20 cellular contexts compared by ENCODE assay signal in the genomic region with DNA sequence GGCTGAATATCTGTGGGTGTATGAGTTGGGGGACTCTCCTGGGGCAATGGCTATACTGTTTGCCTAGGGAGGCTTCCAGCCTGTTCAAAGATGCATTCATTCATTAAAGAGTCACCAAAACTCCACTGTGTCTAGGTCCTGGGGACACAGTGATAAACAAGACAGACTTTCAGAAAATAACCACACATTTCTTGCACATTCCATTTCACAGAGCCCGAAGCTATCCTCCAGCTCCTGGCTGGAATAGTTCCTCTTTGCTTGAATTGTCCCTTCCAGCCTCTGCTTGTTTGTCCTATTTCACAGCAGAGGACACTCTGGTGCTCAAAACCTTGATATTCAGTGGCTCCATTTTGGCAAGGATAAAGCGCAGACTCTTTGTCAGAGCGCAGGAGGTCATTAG.
DNase-seq lines count a peak whose midpoint lies in the region; TF ChIP-seq lines count a peak whose summit lies in the region.
"Had no signal": no experiment of that assay in that cellular context is flagged by ENCODE, and none has a peak within 500 bp of the region (broad histone marks: within the 10 kb centered on the region; RNA-seq: fewer than 3 reads in every experiment).

No MANE protein-coding gene starts in this region.

- no peaks in the 10 kb centered on the region for H3K9me2 ChIP-seq in GM23248 (ENCODE audit: insufficient read depth)

- H3K4me1 Mint-ChIP-seq in osteocyte (ENCODE audit: unreplicated experiment) = peaks cover 48% of the 10 kb centered on the region
- peaks cover 8% of the 10 kb centered on the region for H3K4me1 Mint-ChIP-seq in nephron progenitor cell

- no peaks in the 10 kb centered on the region for H3K79me2 ChIP-seq in GM23248 (ENCODE audit: insufficient read depth)

- no peak overlapping the region for H2AFZ ChIP-seq in GM23248

- H3K4me1 ChIP-seq in GM23248 (ENCODE audit: insufficient read depth) = peaks cover 32% of the 10 kb centered on the region
- H3K4me1 ChIP-seq in vagina = peaks cover 10% of the 10 kb centered on the region
- H3K4me1 ChIP-seq in thyroid gland = peaks cover 0 to 9% of the 10 kb centered on the region in 2 donors
- H3K4me1 ChIP-seq: SJCRH30 had no signal

- intact Hi-C loops in vagina (cut with DNase I) = no loop called here
- intact Hi-C loops in thyroid gland (cut with DNase I) = no loop called here

- H3K27ac ChIP-seq in GM23248 (peak overlapping the region; percentile 19; the same call in 1 of the 2 replicates), vagina (peak overlapping the region; percentile 50), thyroid gland (no peak overlapping the region)
- H3K27ac ChIP-seq: HL-60, SJCRH30 had no signal

- H3K27me3 ChIP-seq in GM23248 (replicated peaks; ENCODE audit: insufficient read depth) = no peaks in the 10 kb centered on the region
- no peaks in the 10 kb centered on the region for H3K27me3 ChIP-seq in vagina
- no peaks in the 10 kb centered on the region for H3K27me3 ChIP-seq in thyroid gland
- H3K27me3 ChIP-seq: SJCRH30 had no signal

- 65 to 66% methylated on average over 3 of the region's 3 CpGs for WGBS in GM23248 (ENCODE audit: low coverage in 1 of 2, low lambda C conversion rate in 2 of 2, missing lambda C conversion rate in 2 of 2), 2 experiments
- whole genome bisulfite sequencing in thyroid gland, 2 donors = 79 to 88% methylated on average over 3 of the region's 3 CpGs

- no peak for DNase-seq in GM23248
- DNase-seq in RPMI7951 (ENCODE audit: low read depth) = peak; percentile 59
- no peak for DNase-seq in osteocyte (ENCODE audit: extremely low spot score, unreplicated experiment)
- peak in 1 of 2 donors; percentile 34 for DNase-seq in vagina (ENCODE audit: extremely low spot score in 2 of 2)
- DNase-seq in nephron progenitor cell = no peak
- DNase-seq in pons (ENCODE audit: low spot score) = no peak
- no peak for DNase-seq in thyroid gland
- DNase-seq: CD4-positive, alpha-beta T cell; COR-L47; DND-41; GOT3; KBM-7; NCI-H1092 treated with DMSO at 0.1 percent for 48 hours; NCI-H1436 treated with DMSO at 0.1 percent for 48 hours; NCI-H2029 treated with DMSO at 0.1 percent for 48 hours; NCI-H226; NCI-H510A treated with DMSO at 0.1 percent for 48 hours; NCI-H774; SJCRH30 had no signal

- peaks cover 27% of the 10 kb centered on the region; the same call in 1 of the 2 replicates for H3F3A ChIP-seq in GM23248 (ENCODE audit: insufficient read depth)

- H3K36me3 Mint-ChIP-seq in osteocyte (ENCODE audit: unreplicated experiment) = no peaks in the 10 kb centered on the region
- no peaks in the 10 kb centered on the region for H3K36me3 Mint-ChIP-seq in nephron progenitor cell (ENCODE audit: low read depth)

- TF ChIP-seq CTCF in osteocyte (IDR thresholded peaks at IDR 0.05) = no peak
- TF ChIP-seq CTCF in vagina (IDR thresholded peaks at IDR 0.05) = no peak
- TF ChIP-seq CTCF in nephron progenitor cell (IDR thresholded peaks at IDR 0.05) = no peak
- no peak for TF ChIP-seq CTCF in thyroid gland (IDR thresholded peaks at IDR 0.05)

- no peak overlapping the region for H3K4me2 ChIP-seq in GM23248 (ENCODE audit: unreplicated experiment)

- H3K9me3 ChIP-seq in GM23248 (ENCODE audit: low read depth) (no peaks in the 10 kb centered on the region), vagina (no peaks in the 10 kb centered on the region), thyroid gland (no peaks in the 10 kb centered on the region)
- H3K9me3 ChIP-seq: SJCRH30 had no signal

- H3K9ac ChIP-seq in GM23248 = no peak overlapping the region

- H3K36me3 ChIP-seq in GM23248 (ENCODE audit: low read depth) (no peaks in the 10 kb centered on the region), vagina (no peaks in the 10 kb centered on the region), thyroid gland (no peaks in the 10 kb centered on the region)
- H3K36me3 ChIP-seq: SJCRH30 had no signal

- TF ChIP-seq POLR2A in vagina (IDR thresholded peaks at IDR 0.05) = no peak
- no peak for TF ChIP-seq POLR2A in thyroid gland (IDR thresholded peaks at IDR 0.05)

- in situ Hi-C loops in GM23248 (cut with MboI) = no loop called here

- H4K20me1 ChIP-seq in GM23248 (ENCODE audit: insufficient read depth) = no peaks in the 10 kb centered on the region

- no peaks in the 10 kb centered on the region for H3K27me3 Mint-ChIP-seq in osteocyte (ENCODE audit: unreplicated experiment)
- peaks cover 32% of the 10 kb centered on the region for H3K27me3 Mint-ChIP-seq in nephron progenitor cell (ENCODE audit: low read depth, poor library complexity)

- H3K4me3 ChIP-seq in GM23248 (no peak overlapping the region), vagina (no peak overlapping the region), thyroid gland (replicated peaks in 1 of 3) (no peak overlapping the region)
- H3K4me3 ChIP-seq: SJCRH30 had no signal

- no peaks in the 10 kb centered on the region for H3K9me3 Mint-ChIP-seq in osteocyte (ENCODE audit: unreplicated experiment)
- no peaks in the 10 kb centered on the region for H3K9me3 Mint-ChIP-seq in nephron progenitor cell
- H3K9me3 Mint-ChIP-seq: CD4-positive, alpha-beta T cell had no signal

- H3K4me3 Mint-ChIP-seq in osteocyte (ENCODE audit: unreplicated experiment) (no peak overlapping the region), nephron progenitor cell (no peak overlapping the region)
- H3K4me3 Mint-ChIP-seq: CD4-positive, alpha-beta T cell had no signal

- H3K27ac Mint-ChIP-seq in osteocyte (ENCODE audit: unreplicated experiment) (peak overlapping the region; percentile 66), nephron progenitor cell (no peak overlapping the region)
- H3K27ac Mint-ChIP-seq: CD4-positive, alpha-beta T cell had no signal

Comparison
In these comparisons a context has a peak if more than half of its experiments do, and no peak if none do; other contexts are left out.
1. H3K27ac ChIP-seq: peak in GM23248 (single experiment) and vagina (single experiment); none in thyroid gland (0 of 3).